In genomic region chr4:83542225-83542624, GRCh38 we compare ENCODE assay signal across 1 cellular context.
TF ChIP-seq lines count a peak whose summit lies in the region.

No MANE protein-coding gene starts in this region.

TF ChIP-seq in K562, 482 proteins besides CTCF, POLR2A, EP300 and RAD21 (continued from another document and continues in another):
- TF ChIP-seq ZNF592 (IDR thresholded peaks at IDR 0.05): no peak
- peak; percentile 42; the same call in 1 of the 2 replicates for TF ChIP-seq DPF2 (IDR thresholded peaks at IDR 0.05)
- no peak for TF ChIP-seq ZNF830 (CRISPR knock-in tag; IDR thresholded peaks at IDR 0.05)
- TF ChIP-seq ZNF398 (CRISPR knock-in tag; IDR thresholded peaks at IDR 0.05): no peak
- TF ChIP-seq XRCC3 (IDR thresholded peaks at IDR 0.05): no peak
- no peak for TF ChIP-seq TCF7 (IDR thresholded peaks at IDR 0.05; ENCODE audit: borderline replicate concordance)
- TF ChIP-seq ZNF785 (CRISPR knock-in tag; IDR thresholded peaks at IDR 0.05): no peak
- TF ChIP-seq ETV1 (tag; conservative IDR thresholded peaks at IDR 0.05; ENCODE audit: low read depth): no peak
- TF ChIP-seq ZBTB34 (CRISPR knock-in tag; IDR thresholded peaks at IDR 0.05): no peak
- no peak for TF ChIP-seq CHD7 (IDR thresholded peaks at IDR 0.05; ENCODE audit: low read depth, low read length)
- no peak for TF ChIP-seq NCOA1 (IDR thresholded peaks at IDR 0.05; ENCODE audit: low read depth)
- TF ChIP-seq STAG1 (CRISPR knock-in tag; IDR thresholded peaks at IDR 0.05; ENCODE audit: borderline replicate concordance): no peak
- TF ChIP-seq ZBTB2 (IDR thresholded peaks at IDR 0.05): no peak
- no peak for TF ChIP-seq NFXL1 (CRISPR knock-in tag; IDR thresholded peaks at IDR 0.05)
- no peak for TF ChIP-seq ZNF695 (CRISPR knock-in tag; IDR thresholded peaks at IDR 0.05)
- TF ChIP-seq PKNOX1 (IDR thresholded peaks at IDR 0.05): peak; percentile 28; the same call in 1 of the 2 replicates
- TF ChIP-seq ZNF232 (CRISPR knock-in tag; IDR thresholded peaks at IDR 0.05): no peak
- peak; percentile 37; the same call in 1 of the 2 replicates for TF ChIP-seq CBFA2T3 (IDR thresholded peaks at IDR 0.05)
- TF ChIP-seq MEIS2 (IDR thresholded peaks at IDR 0.05; ENCODE audit: partially characterized antibody): peak; percentile 92
- no peak for TF ChIP-seq ZFP1 (CRISPR knock-in tag; IDR thresholded peaks at IDR 0.05)
- peak; percentile 45; the same call in 1 of the 2 replicates for TF ChIP-seq ADNP (tag; IDR thresholded peaks at IDR 0.05)
- TF ChIP-seq ZNF175 (CRISPR knock-in tag; IDR thresholded peaks at IDR 0.05; ENCODE audit: low read depth): no peak
- no peak for TF ChIP-seq ZNF121 (CRISPR knock-in tag; conservative IDR thresholded peaks at IDR 0.05)
- TF ChIP-seq FOXA1 (IDR thresholded peaks at IDR 0.05; ENCODE audit: borderline replicate concordance): no peak
- TF ChIP-seq ATF7 (IDR thresholded peaks at IDR 0.05): 0 out of 2 replicates have a peak, but pooled peaks have one; percentile 21
- TF ChIP-seq CBFA2T2 (conservative IDR thresholded peaks at IDR 0.05): 0 out of 2 replicates have a peak, but pooled peaks have one; percentile 15
- TF ChIP-seq ZFX (CRISPR knock-in tag; IDR thresholded peaks at IDR 0.05): peak; percentile 23; the same call in 1 of the 2 replicates
- TF ChIP-seq ZNF655 (CRISPR knock-in tag; IDR thresholded peaks at IDR 0.05): no peak
- TF ChIP-seq SRSF3 (IDR thresholded peaks at IDR 0.05; ENCODE audit: insufficient read depth, low read length): no peak
- TF ChIP-seq ZNF644 (tag; IDR thresholded peaks at IDR 0.05; ENCODE audit: low read depth): no peak
- TF ChIP-seq FOXM1 (IDR thresholded peaks at IDR 0.05; ENCODE audit: low read depth): no peak
- TF ChIP-seq FOXM1 (CRISPR knock-in tag; IDR thresholded peaks at IDR 0.05; ENCODE audit: low read depth): no peak
- no peak for TF ChIP-seq ZNF449 (CRISPR knock-in tag; IDR thresholded peaks at IDR 0.05)
